ENCODE assay signal across 33 cellular contexts in the genomic region with DNA sequence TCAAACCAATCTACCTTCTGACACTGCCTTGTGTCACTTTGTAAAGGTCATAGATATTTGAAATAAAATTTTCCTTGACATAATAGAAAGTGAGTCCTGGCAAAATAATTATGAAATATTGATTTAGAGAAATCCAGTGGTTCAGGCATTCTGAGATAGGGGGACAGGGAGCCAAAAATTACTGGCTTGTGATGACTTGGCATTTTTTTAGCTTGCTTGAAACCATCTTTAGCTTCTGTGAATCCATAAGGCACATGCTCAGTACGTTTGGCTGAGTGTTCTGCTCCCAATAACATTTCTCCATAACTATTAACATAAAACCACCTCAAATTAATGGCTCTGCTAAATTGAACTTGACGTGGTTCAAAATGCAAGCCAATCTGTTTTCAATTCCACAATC.
"Had no signal": no experiment of that assay in that cellular context is flagged by ENCODE, and none has a peak within 500 bp of the region (broad histone marks: within the 10 kb centered on the region; RNA-seq: fewer than 3 reads in every experiment).

No MANE protein-coding gene starts in this region.

- DNase-seq: activated B cell treated with CpG ODN at 0.5 μM for 24 hours; activated CD4-positive, alpha-beta memory T cell treated with anti-CD3 and anti-CD28 coated beads for 36 hours; activated CD4-positive, alpha-beta T cell treated with anti-CD3 and anti-CD28 coated beads for 4 hours; activated CD4-positive, alpha-beta T cell treated with anti-CD3 and anti-CD28 coated beads, Interleukin-2, amount 10 ng/mL, durations not matched to agents 24 days and 14 days; activated CD4-positive, alpha-beta T cell treated with anti-CD3 and anti-CD28 coated beads, Interleukin-2, amount 50 U/mL, for 1 hour; activated CD4-positive, alpha-beta T cell treated with anti-CD3 and anti-CD28 coated beads, Interleukin-2, amount 50 U/mL, for 4 hours; activated CD4-positive, CD25-positive, alpha-beta regulatory T cell treated with anti-CD3 and anti-CD28 coated beads, Interleukin-2, amount 50 U/mL, for 72 hours; activated CD8-positive, alpha-beta memory T cell treated with anti-CD3 and anti-CD28 coated beads, Interleukin-2, amount 50 U/mL, for 4 hours; activated CD8-positive, alpha-beta T cell treated with anti-CD3 and anti-CD28 coated beads for 36 hours; activated effector memory CD4-positive, alpha-beta T cell treated with anti-CD3 and anti-CD28 coated beads, Interleukin-2, amount 50 U/mL, for 16 hours; activated gamma-delta T cell treated with Interleukin-2 at 50 U/mL for 16 hours; activated naive CD4-positive, alpha-beta T cell; activated naive CD4-positive, alpha-beta T cell treated with anti-CD3 and anti-CD28 coated beads for 36 hours; activated naive CD4-positive, alpha-beta T cell treated with anti-CD3 and anti-CD28 coated beads, Interleukin-2, amount 50 U/mL, for 16 hours; activated naive CD8-positive, alpha-beta T cell treated with anti-CD3 and anti-CD28 coated beads for 36 hours; activated T-cell treated with anti-CD3 and anti-CD28 coated beads for 4 hours; activated T-cell treated with anti-CD3 and anti-CD28 coated beads, Interleukin-2, amount 50 U/mL, for 1 hour; activated T-cell treated with anti-CD3 and anti-CD28 coated beads, Interleukin-2, amount 50 U/mL, for 4 hours; activated T-cell treated with anti-CD3 and anti-CD28 coated beads, Interleukin-2, amount 50 U/mL, for 72 hours; adrenal gland; amniotic stem cell; aorta; body of pancreas; brain microvascular endothelial cell; central memory CD4-positive, alpha-beta T cell; T-helper 2 cell; T-helper 9 cell had no signal

- FAIRE-seq: astrocyte, TTC549 had no signal

- H3K9me3 ChIP-seq: adrenal gland, body of pancreas, breast epithelium had no signal

- H3K4me1 ChIP-seq: adrenal gland, body of pancreas, breast epithelium had no signal

- H3K36me3 ChIP-seq: adrenal gland, brain microvascular endothelial cell, breast epithelium had no signal

- H3K4me3 ChIP-seq: adrenal gland, body of pancreas, breast epithelium had no signal

- H3K27me3 ChIP-seq: adrenal gland, body of pancreas, brain microvascular endothelial cell, breast epithelium had no signal

- H3K27ac ChIP-seq: adrenal gland, body of pancreas, brain microvascular endothelial cell, breast epithelium, VCaP had no signal

- ATAC-seq: activated CD8-positive, alpha-beta T cell treated with anti-CD3 and anti-CD28 coated beads for 36 hours; activated naive CD4-positive, alpha-beta T cell treated with anti-CD3 and anti-CD28 coated beads, Interleukin-2, amount 50 U/mL, for 72 hours; activated T-cell treated with anti-CD3 and anti-CD28 coated beads, Interleukin-2, amount 50 U/mL, for 4 hours; activated T-cell treated with anti-CD3 and anti-CD28 coated beads, Interleukin-2, amount 50 U/mL, for 72 hours; activated T-helper 17 cell treated with anti-CD3 and anti-CD28 coated beads, Interleukin-2, amount 50 U/mL, for 72 hours; body of pancreas had no signal
